1 cellular context compared by ENCODE assay signal in the genomic region with DNA sequence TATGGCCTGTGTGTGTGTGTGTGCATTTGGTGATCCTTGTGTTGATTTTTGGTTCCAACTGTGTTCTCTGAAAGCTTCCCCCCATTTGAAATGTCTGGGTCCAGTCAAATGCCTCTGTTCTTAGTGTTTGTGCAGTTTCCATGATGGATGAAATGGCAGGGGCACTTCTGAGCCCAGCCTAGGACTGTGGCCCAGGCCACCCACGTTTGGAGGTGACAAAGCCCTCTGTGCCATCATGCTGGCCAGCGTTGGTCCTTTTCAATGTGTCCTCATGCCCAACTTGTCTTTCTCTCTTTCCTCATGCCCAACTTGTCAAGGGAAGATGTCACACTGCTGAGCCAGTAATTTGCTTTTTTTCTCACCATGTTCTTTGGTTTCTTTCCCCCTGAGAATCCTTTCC.
TF ChIP-seq lines count a peak whose summit lies in the region.

No MANE protein-coding gene starts in this region.

TF ChIP-seq in IMR-90, 13 proteins besides CTCF, POLR2A, EP300 and RAD21 (continued from another document):
- no peak for TF ChIP-seq ELK1 (IDR thresholded peaks at IDR 0.05; ENCODE audit: borderline replicate concordance, low read depth, low read length)
- TF ChIP-seq CEBPB (IDR thresholded peaks at IDR 0.05; ENCODE audit: low read depth, low read length), result no peak
- TF ChIP-seq MAZ (IDR thresholded peaks at IDR 0.05; ENCODE audit: borderline replicate concordance, low read depth, low read length), result no peak
